ENCODE assay signal across 8 cellular contexts in genomic region chr11:73729594-73730206, GRCh38. TPM values are rescaled to one million over a fixed set of nuclear protein-coding genes. Genes with fewer than 3 reads are reported as not detected.
DNase-seq lines count a peak whose midpoint lies in the region; ATAC-seq and TF ChIP-seq lines count a peak whose summit lies in the region.

No MANE protein-coding gene starts in this region.

- H3K27ac ChIP-seq in OCI-LY3 (ENCODE audit: low read length) (no peak overlapping the region), ovary (no peak overlapping the region)

- DNase-seq in activated CD8-positive, alpha-beta memory T cell treated with anti-CD3 and anti-CD28 coated beads, Interleukin-2, amount 10 ng/mL, durations not matched to agents 7 days and 5 days, result no peak
- DNase-seq in activated CD8-positive, alpha-beta memory T cell treated with anti-CD3 and anti-CD28 coated beads for 24 hours, result no peak
- DNase-seq in fibroblast of the aortic adventitia (ENCODE audit: low read depth), result no peak
- DNase-seq in stimulated activated naive CD8-positive, alpha-beta T cell treated with anti-CD3 and anti-CD28 coated beads, Interleukin-15, amount 100 ng/mL, for 72 hours, result no peak
- DNase-seq in ovary, result no peak
- no peak for DNase-seq in SKM-1 treated with dmso at 0.1 percent for 144 hours (lab: John Stamatoyannopoulos, UW; ENCODE audit: unreplicated experiment)
- DNase-seq in DMS79 (lab: John Stamatoyannopoulos, UW), result no peak

- H3K27me3 Mint-ChIP-seq in activated CD8-positive, alpha-beta memory T cell treated with anti-CD3 and anti-CD28 coated beads, Interleukin-2, amount 10 ng/mL, durations not matched to agents 7 days and 5 days, result no peaks in the 10 kb centered on the region
- H3K27me3 Mint-ChIP-seq in stimulated activated naive CD8-positive, alpha-beta T cell treated with anti-CD3 and anti-CD28 coated beads, Interleukin-15, amount 100 ng/mL, for 72 hours, result no peaks in the 10 kb centered on the region

- peaks cover 8% of the 10 kb centered on the region for H4K20me1 ChIP-seq in OCI-LY3 (ENCODE audit: insufficient read depth, low read length)

- no peak overlapping the region for H3K4me3 ChIP-seq in OCI-LY3 (ENCODE audit: low read length)
- no peak overlapping the region for H3K4me3 ChIP-seq in fibroblast of the aortic adventitia (ENCODE audit: low read depth, low read length)
- no peak overlapping the region for H3K4me3 ChIP-seq in ovary

- no peak overlapping the region for H3K27ac Mint-ChIP-seq in activated CD8-positive, alpha-beta memory T cell treated with anti-CD3 and anti-CD28 coated beads, Interleukin-2, amount 10 ng/mL, durations not matched to agents 7 days and 5 days
- peak overlapping the region in 1 of 2 donors; percentile 80 for H3K27ac Mint-ChIP-seq in stimulated activated naive CD8-positive, alpha-beta T cell treated with anti-CD3 and anti-CD28 coated beads, Interleukin-15, amount 100 ng/mL, for 72 hours

- 92 to 98% (median 96%) methylated on average over 3 of the region's 3 CpGs for WGBS in ovary, 3 donors

- no peak for TF ChIP-seq POLR2A in ovary (IDR thresholded peaks at IDR 0.05)

- H3K4me1 Mint-ChIP-seq in activated CD8-positive, alpha-beta memory T cell treated with anti-CD3 and anti-CD28 coated beads, Interleukin-2, amount 10 ng/mL, durations not matched to agents 7 days and 5 days, result peaks cover 7% of the 10 kb centered on the region
- H3K4me1 Mint-ChIP-seq in stimulated activated naive CD8-positive, alpha-beta T cell treated with anti-CD3 and anti-CD28 coated beads, Interleukin-15, amount 100 ng/mL, for 72 hours, result peaks cover 43% of the 10 kb centered on the region

- H3K9me3 ChIP-seq in OCI-LY3 (ENCODE audit: insufficient read depth, low read length) (no peaks in the 10 kb centered on the region), ovary (no peaks in the 10 kb centered on the region)

- peaks cover 20% of the 10 kb centered on the region for H3K79me2 ChIP-seq in OCI-LY3 (ENCODE audit: low read length)

- H3K36me3 ChIP-seq in OCI-LY3 (replicated peaks; ENCODE audit: low read depth, low read length) (no peaks in the 10 kb centered on the region), ovary (no peaks in the 10 kb centered on the region)

- H3K36me3 Mint-ChIP-seq in activated CD8-positive, alpha-beta memory T cell treated with anti-CD3 and anti-CD28 coated beads, Interleukin-2, amount 10 ng/mL, durations not matched to agents 7 days and 5 days, result peaks cover 41% of the 10 kb centered on the region

- peak; percentile 30 for ATAC-seq in activated CD8-positive, alpha-beta memory T cell treated with anti-CD3 and anti-CD28 coated beads, Interleukin-2, amount 10 ng/mL, durations not matched to agents 7 days and 5 days
- peak; percentile 49 for ATAC-seq in stimulated activated naive CD8-positive, alpha-beta T cell treated with anti-CD3 and anti-CD28 coated beads, Interleukin-15, amount 100 ng/mL, for 72 hours

- H2AFZ ChIP-seq in OCI-LY3 (ENCODE audit: low read depth, low read length), result no peak overlapping the region

- TF ChIP-seq CTCF in OCI-LY3 (IDR thresholded peaks at IDR 0.05; ENCODE audit: low read depth, low read length) (peak; percentile 41), fibroblast of the aortic adventitia (IDR thresholded peaks at IDR 0.05; ENCODE audit: insufficient read depth, low read length) (peak; percentile 54), ovary (IDR thresholded peaks at IDR 0.05) (no peak)

- intact Hi-C loops in ovary (cut with DNase I), result no loop called here

- no peak overlapping the region for H3K9ac ChIP-seq in OCI-LY3 (ENCODE audit: low read length)

- H3K27me3 ChIP-seq in OCI-LY3 (ENCODE audit: low read depth, low read length), result no peaks in the 10 kb centered on the region
- no peaks in the 10 kb centered on the region for H3K27me3 ChIP-seq in ovary

- no peak overlapping the region for H3K4me2 ChIP-seq in OCI-LY3 (ENCODE audit: low read length)

- no peaks in the 10 kb centered on the region for H3K9me3 Mint-ChIP-seq in activated CD8-positive, alpha-beta memory T cell treated with anti-CD3 and anti-CD28 coated beads, Interleukin-2, amount 10 ng/mL, durations not matched to agents 7 days and 5 days (ENCODE audit: low read depth)
- H3K9me3 Mint-ChIP-seq in stimulated activated naive CD8-positive, alpha-beta T cell treated with anti-CD3 and anti-CD28 coated beads, Interleukin-15, amount 100 ng/mL, for 72 hours, result no peaks in the 10 kb centered on the region

- no peak for TF ChIP-seq EP300 in ovary (IDR thresholded peaks at IDR 0.05)

- CTCF ChIA-PET in activated CD8-positive, alpha-beta memory T cell treated with anti-CD3 and anti-CD28 coated beads, Interleukin-2, amount 10 ng/mL, durations not matched to agents 7 days and 5 days (lab: Charles Lee), result interaction anchor here (0.6 to 1.1 kb wide), 2 partner anchors 11 to 99 kb away, joined by 3 read pairs; no protein-coding TSS in a partner anchor

- H3K4me1 ChIP-seq in OCI-LY3 (ENCODE audit: low read length) (no peaks in the 10 kb centered on the region), ovary (ENCODE audit: insufficient read depth) (peaks cover 5% of the 10 kb centered on the region)

- no peak overlapping the region for H3K4me3 Mint-ChIP-seq in activated CD8-positive, alpha-beta memory T cell treated with anti-CD3 and anti-CD28 coated beads, Interleukin-2, amount 10 ng/mL, durations not matched to agents 7 days and 5 days
- H3K4me3 Mint-ChIP-seq in stimulated activated naive CD8-positive, alpha-beta T cell treated with anti-CD3 and anti-CD28 coated beads, Interleukin-15, amount 100 ng/mL, for 72 hours, result no peak overlapping the region

RNA-seq across cellular contexts. Expression of gene RAB6A, which starts 31.2 kb away (rescaled TPM):
- total RNA-seq in activated CD8-positive, alpha-beta memory T cell treated with anti-CD3 and anti-CD28 coated beads, Interleukin-2, amount 10 ng/mL, durations not matched to agents 7 days and 5 days, result 10 to 100 TPM; 85.3 to 94.2 TPM
- total RNA-seq in fibroblast of the aortic adventitia (ENCODE audit: low replicate concordance) (68.4 and 158 TPM in 2 replicates), ovary (100 to 1,000 TPM in 5 of 7 donors, 10 to 100 TPM in 2; 96.5 to 128 (median 102) TPM)
- polyA plus RNA-seq in ovary, result 100 to 1,000 TPM in 1 of 2 donors, 10 to 100 TPM in 1; 55.9 to 127 TPM

RNA-seq across cellular contexts. Expression of gene MRPL48, which starts 58.0 kb away (rescaled TPM):
- total RNA-seq in activated CD8-positive, alpha-beta memory T cell treated with anti-CD3 and anti-CD28 coated beads, Interleukin-2, amount 10 ng/mL, durations not matched to agents 7 days and 5 days, result 10 to 100 TPM; 34.1 to 52.0 TPM
- total RNA-seq in fibroblast of the aortic adventitia (ENCODE audit: low replicate concordance), result 39.7 and 45.6 TPM in 2 replicates
- 10 to 100 TPM; 18.7 to 32.9 (median 26.3) TPM for total RNA-seq in ovary
- polyA plus RNA-seq in ovary, result 10 to 100 TPM; 30.4 to 33.4 TPM

Comparison
In these comparisons a context has a peak if more than half of its experiments do, and no peak if none do; other contexts are left out.
1. CTCF ChIP-seq: peak in OCI-LY3 (single experiment) and fibroblast of the aortic adventitia (single experiment); none in ovary (0 of 3).